In genomic region chr3:42746455-42747450, GRCh38 we compare ENCODE assay signal across 12 cellular contexts. TPM values are rescaled to one million over a fixed set of nuclear protein-coding genes. Genes with fewer than 3 reads are reported as not detected.
A peak's percentile ranks its signal among the peaks of the same experiment; 100 is the strongest.
DNase-seq lines count a peak whose midpoint lies in the region; ATAC-seq and TF ChIP-seq lines count a peak whose summit lies in the region.
"Had no signal": no experiment of that assay in that cellular context is flagged by ENCODE, and none has a peak within 500 bp of the region (broad histone marks: within the 10 kb centered on the region; RNA-seq: fewer than 3 reads in every experiment).

No MANE protein-coding gene starts in this region.

- no peaks in the 10 kb centered on the region for H3K27me3 Mint-ChIP-seq in activated T-helper 17 cell treated with anti-CD3 and anti-CD28 coated beads, Interleukin-2, amount 50 U/mL, for 72 hours

- no peaks in the 10 kb centered on the region for H3K9me3 Mint-ChIP-seq in activated T-helper 17 cell treated with anti-CD3 and anti-CD28 coated beads, Interleukin-2, amount 50 U/mL, for 72 hours

- intact Hi-C loops in spleen (cut with DNase I; ENCODE audit: low total_unique reads): loop anchor here (10.0 kb wide), 2 partner anchors 92 to 172 kb away; partner anchors contain the start of gene ZBTB47

- H3K27ac ChIP-seq in right atrium auricular region (peak overlapping the region; percentile 71 to 89), substantia nigra (ENCODE audit: low read depth, low read length, poor library complexity, severe bottlenecking) (peak overlapping the region; percentile 93), spleen (no peak overlapping the region)
- H3K27ac ChIP-seq: A549 had no signal

- 84 to 96% (median 93%) methylated on average over 9 to 11 of the region's 11 CpGs for WGBS in spleen, 5 donors

- H3K4me1 ChIP-seq in right atrium auricular region (peaks cover 0 to 18% of the 10 kb centered on the region in 2 donors), spleen (peaks cover 0 to 20% (median 5%) of the 10 kb centered on the region in 6 donors)
- H3K4me1 ChIP-seq: A549 had no signal

- H3K9me3 ChIP-seq in right atrium auricular region: no peaks in the 10 kb centered on the region
- no peaks in the 10 kb centered on the region for H3K9me3 ChIP-seq in spleen
- H3K9me3 ChIP-seq: A549 had no signal

- no peak for ATAC-seq in activated T-helper 17 cell treated with anti-CD3 and anti-CD28 coated beads, Interleukin-2, amount 50 U/mL, for 72 hours (replicated peaks)
- ATAC-seq in GM21447 (IDR thresholded peaks at IDR 0.05; ENCODE audit: unreplicated experiment): no peak
- no peak for ATAC-seq in HG03442 (IDR thresholded peaks at IDR 0.05; ENCODE audit: unreplicated experiment)
- ATAC-seq: A549 had no signal

- no peaks in the 10 kb centered on the region for H3K36me3 Mint-ChIP-seq in activated T-helper 17 cell treated with anti-CD3 and anti-CD28 coated beads, Interleukin-2, amount 50 U/mL, for 72 hours (ENCODE audit: low read depth)

- H3K4me3 ChIP-seq in right atrium auricular region (no peak overlapping the region), spleen (no peak overlapping the region)
- H3K4me3 ChIP-seq: A549 had no signal

- no peaks in the 10 kb centered on the region for H3K36me3 ChIP-seq in right atrium auricular region
- peaks cover 0 to 2% (median 0%) of the 10 kb centered on the region in 6 donors for H3K36me3 ChIP-seq in spleen

- no peak for TF ChIP-seq POLR2A in spleen (IDR thresholded peaks at IDR 0.05)

- TF ChIP-seq CTCF in right atrium auricular region (IDR thresholded peaks at IDR 0.05) (peak in 1 of 2 donors; percentile 11), spleen (IDR thresholded peaks at IDR 0.05 in 8 of 11, conservative IDR thresholded peaks at IDR 0.05 in 3 of 11) (no peak)

- H3K27me3 ChIP-seq in right atrium auricular region: no peaks in the 10 kb centered on the region
- H3K27me3 ChIP-seq in spleen (replicated peaks in 1 of 7): no peaks in the 10 kb centered on the region

- DNase-seq in NCI-H1105 treated with DMSO at 0.1 percent for 48 hours (lab: John Stamatoyannopoulos, UW) (peak; percentile 21), NCI-H1105 (lab: John Stamatoyannopoulos, UW) (no peak), right atrium auricular region (ENCODE audit: low spot score) (peak; percentile 57), substantia nigra (lab: John Stamatoyannopoulos, UW) (peak in 17 of 49 donors; percentile 21 to 65 (median 40)), spleen (no peak)
- DNase-seq: activated CD4-positive, alpha-beta T cell treated with anti-CD3 and anti-CD28 coated beads for 1 hour; NCI-H82 had no signal

- H3K4me3 Mint-ChIP-seq in activated T-helper 17 cell treated with anti-CD3 and anti-CD28 coated beads, Interleukin-2, amount 50 U/mL, for 72 hours: peak overlapping the region; percentile 40

- H3K4me1 Mint-ChIP-seq in activated T-helper 17 cell treated with anti-CD3 and anti-CD28 coated beads, Interleukin-2, amount 50 U/mL, for 72 hours: peaks cover 12% of the 10 kb centered on the region

- peak overlapping the region; percentile 78 for H3K27ac Mint-ChIP-seq in activated T-helper 17 cell treated with anti-CD3 and anti-CD28 coated beads, Interleukin-2, amount 50 U/mL, for 72 hours

RNA-seq across cellular contexts. Expression of gene CCDC13, which starts 26.3 kb away (rescaled TPM):
- total RNA-seq in activated T-helper 17 cell treated with anti-CD3 and anti-CD28 coated beads, Interleukin-2, amount 50 U/mL, for 72 hours: under 1 TPM in 1 of 2 donors, not detected in 1; 0.24 TPM
- total RNA-seq in right atrium auricular region (under 1 TPM in 1 of 2 donors, not detected in 1; 0.35 TPM), spleen (1 to 10 TPM in 6 of 7 donors, under 1 TPM in 1; 0.70 to 3.7 (median 1.4) TPM)
- under 1 TPM; 0.51 to 0.93 (median 0.70) TPM for polyA plus RNA-seq in spleen

RNA-seq across cellular contexts. Expression of gene HHATL, which starts 44.2 kb away (rescaled TPM):
- not detected for total RNA-seq in activated T-helper 17 cell treated with anti-CD3 and anti-CD28 coated beads, Interleukin-2, amount 50 U/mL, for 72 hours
- total RNA-seq in right atrium auricular region (100 to 1,000 TPM; 444 to 908 TPM), spleen (not detected)
- under 1 TPM in 2 of 3 donors, not detected in 1; 0.13 to 0.42 TPM for polyA plus RNA-seq in spleen
- total RNA-seq: dermis microvascular lymphatic vessel endothelial cell had no signal
- polyA plus RNA-seq: A549 had no signal

RNA-seq across cellular contexts. Expression of gene HIGD1A, which starts 57.5 kb away (rescaled TPM):
- total RNA-seq in activated T-helper 17 cell treated with anti-CD3 and anti-CD28 coated beads, Interleukin-2, amount 50 U/mL, for 72 hours: 10 to 100 TPM; 46.4 to 84.4 TPM
- total RNA-seq in right atrium auricular region (100 to 1,000 TPM; 213 to 299 TPM), spleen (10 to 100 TPM; 48.5 to 89.0 (median 58.8) TPM)
- polyA plus RNA-seq in spleen: 10 to 100 TPM; 39.4 to 86.6 (median 60.5) TPM

Comparison
In these comparisons a context has a peak if more than half of its experiments do, and no peak if none do; other contexts are left out.
1. DNase-seq: peak in NCI-H1105 treated with DMSO at 0.1 percent for 48 hours (single experiment) and right atrium auricular region (single experiment); none in NCI-H1105 (single experiment) and spleen (single experiment).
2. H3K27ac ChIP-seq: peak in right atrium auricular region (2 of 2) and substantia nigra (single experiment); none in spleen (0 of 8).
3. RNA of gene HHATL, which starts 44.2 kb away (total RNA-seq): 444 to 908 TPM in right atrium auricular region; not detected in activated T-helper 17 cell treated with anti-CD3 and anti-CD28 coated beads, Interleukin-2, amount 50 U/mL, for 72 hours and not detected in spleen; every median in the first group is over 100 times any median in the second.